In the genomic region with DNA sequence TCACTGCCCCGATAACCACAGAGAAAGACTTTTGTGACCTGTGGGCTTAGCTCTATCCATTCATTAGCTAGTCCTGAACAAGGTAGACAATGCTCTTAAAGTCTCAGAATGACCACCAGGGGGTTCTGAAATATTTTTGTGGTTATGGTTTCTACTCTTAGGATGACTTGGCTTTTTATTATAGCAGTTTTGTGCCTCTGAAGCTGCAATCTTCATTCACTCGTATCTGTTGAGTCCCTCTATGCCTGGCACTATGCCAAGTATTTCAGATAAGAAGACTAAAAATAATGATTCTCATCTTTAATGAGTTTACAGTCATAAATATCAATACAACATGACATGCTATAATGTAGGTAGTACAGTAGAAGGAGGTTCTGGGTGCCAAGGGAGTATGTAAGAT, we compare ENCODE assay signal across 9 cellular contexts.
DNase-seq lines count a peak whose midpoint lies in the region; ATAC-seq, FAIRE-seq and TF ChIP-seq lines count a peak whose summit lies in the region.
"Had no signal": no experiment of that assay in that cellular context is flagged by ENCODE, and none has a peak within 500 bp of the region (broad histone marks: within the 10 kb centered on the region; RNA-seq: fewer than 3 reads in every experiment).

No MANE protein-coding gene starts in this region.

- no peak overlapping the region for H3K14ac ChIP-seq in H9 (ENCODE audit: insufficient read depth, low read length)

- TF ChIP-seq CTCF in H9 (conservative IDR thresholded peaks at IDR 0.05), result peak; percentile 35; the same call in 1 of the 3 replicates
- peak; percentile 86 for TF ChIP-seq CTCF in KMS-11 (conservative IDR thresholded peaks at IDR 0.05; ENCODE audit: low read depth, low read length)
- no peak for TF ChIP-seq CTCF in fibroblast of pulmonary artery (IDR thresholded peaks at IDR 0.05; ENCODE audit: low read length, missing control alignments)
- TF ChIP-seq CTCF in D721Med (IDR thresholded peaks at IDR 0.05; ENCODE audit: insufficient read depth, missing control alignments), result no peak

- WGBS in H9 (ENCODE audit: extremely low coverage, insufficient read length, low lambda C conversion rate), result no CpG with 5 or more reads among the region's 2 CpGs

- no peak overlapping the region for H2BK20ac ChIP-seq in H9 (ENCODE audit: low read depth, low read length, poor library complexity, severe bottlenecking)

- H3K9me3 Mint-ChIP-seq in H9, result no peaks in the 10 kb centered on the region
- no peaks in the 10 kb centered on the region for H3K9me3 Mint-ChIP-seq in activated CD8-positive, alpha-beta memory T cell treated with anti-CD3 and anti-CD28 coated beads, Interleukin-2, amount 10 ng/mL, durations not matched to agents 7 days and 5 days (ENCODE audit: low read depth)

- H3K9me3 ChIP-seq in H9 (ENCODE audit: control insufficient read depth, low read depth, low read length), result no peaks in the 10 kb centered on the region

- H2BK120ac ChIP-seq in H9 (ENCODE audit: low read depth, low read length, poor library complexity, severe bottlenecking), result no peak overlapping the region

- peaks cover 0 to 7% (median 0%) of the 10 kb centered on the region in 3 experiments; a peak in 1 of 7 replicates for H3K36me3 Mint-ChIP-seq in H9 (ENCODE audit: insufficient read depth in 1 of 3, low read depth in 3 of 3)
- H3K36me3 Mint-ChIP-seq in activated CD8-positive, alpha-beta memory T cell treated with anti-CD3 and anti-CD28 coated beads, Interleukin-2, amount 10 ng/mL, durations not matched to agents 7 days and 5 days, result no peaks in the 10 kb centered on the region

- H3K23me2 ChIP-seq in H9 (ENCODE audit: insufficient read length, low read depth, low read length, poor library complexity, severe bottlenecking), result no peaks in the 10 kb centered on the region

- FAIRE-seq in D721Med (lab: Jason Lieb, UNC), result no peak

- H3K4me1 ChIP-seq in H9 (ENCODE audit: insufficient read depth, low read length) (no peaks in the 10 kb centered on the region; the same call in 1 of the 2 replicates), KMS-11 (ENCODE audit: low read depth, poor library complexity, severe bottlenecking) (peaks cover 25% of the 10 kb centered on the region)

- no peaks in the 10 kb centered on the region for H3K79me1 ChIP-seq in H9 (ENCODE audit: insufficient read depth, low read depth, low read length, poor library complexity, severe bottlenecking)

- no peaks in the 10 kb centered on the region for H4K20me1 ChIP-seq in H9 (ENCODE audit: control insufficient read depth, insufficient read depth, insufficient read length)
- H4K20me1 ChIP-seq in KMS-11 (ENCODE audit: insufficient read depth), result no peaks in the 10 kb centered on the region

- H3K79me2 ChIP-seq in H9 (ENCODE audit: insufficient read depth, low read length), result no peaks in the 10 kb centered on the region
- H3K79me2 ChIP-seq in KMS-11 (ENCODE audit: insufficient read depth, low read depth), result no peaks in the 10 kb centered on the region

- no peak overlapping the region for H2BK15ac ChIP-seq in H9 (ENCODE audit: low read depth, low read length)

- CTCF ChIA-PET in activated CD8-positive, alpha-beta memory T cell treated with anti-CD3 and anti-CD28 coated beads, Interleukin-2, amount 10 ng/mL, durations not matched to agents 7 days and 5 days (lab: Charles Lee), result no interaction called here

- no peak overlapping the region for H2AK5ac ChIP-seq in H9 (ENCODE audit: insufficient read length, low read length)

- H3K4me3 Mint-ChIP-seq in H9, result no peak overlapping the region
- no peak overlapping the region for H3K4me3 Mint-ChIP-seq in activated CD8-positive, alpha-beta memory T cell treated with anti-CD3 and anti-CD28 coated beads, Interleukin-2, amount 10 ng/mL, durations not matched to agents 7 days and 5 days

- no peak overlapping the region for H4K5ac ChIP-seq in H9 (ENCODE audit: insufficient read length, low read depth, low read length)

- no peak overlapping the region for H3K23ac ChIP-seq in H9 (ENCODE audit: insufficient read length, low read depth, low read length)

- peaks cover 22 to 24% of the 10 kb centered on the region in 2 experiments for H3K4me1 Mint-ChIP-seq in H9
- no peaks in the 10 kb centered on the region for H3K4me1 Mint-ChIP-seq in activated CD8-positive, alpha-beta memory T cell treated with anti-CD3 and anti-CD28 coated beads, Interleukin-2, amount 10 ng/mL, durations not matched to agents 7 days and 5 days

- H2BK12ac ChIP-seq in H9 (ENCODE audit: insufficient read length, low read depth, low read length), result no peak overlapping the region

- DNase-seq in H9 (no peak), fibroblast of pulmonary artery (ENCODE audit: low read depth) (peak; percentile 1), amygdala (lab: John Stamatoyannopoulos, UW) (no peak), D721Med (ENCODE audit: insufficient read length, low spot score) (no peak)
- no peak for DNase-seq in activated CD8-positive, alpha-beta memory T cell treated with anti-CD3 and anti-CD28 coated beads, Interleukin-2, amount 10 ng/mL, durations not matched to agents 7 days and 5 days
- no peak for DNase-seq in stimulated activated CD4-positive, alpha-beta T cell treated with anti-CD3 and anti-CD28 coated beads, Interleukin-4, amount 100 ng/mL, for 4 hours

- H3K4me3 ChIP-seq in KMS-11 (IDR thresholded peaks at IDR 0.05; ENCODE audit: insufficient read depth, low read depth, low read length) (no peak overlapping the region), fibroblast of pulmonary artery (replicated peaks; ENCODE audit: low read depth, low read length) (no peak overlapping the region)
- H3K4me3 ChIP-seq: SK-N-MC had no signal

- H3T11ph ChIP-seq in H9 (ENCODE audit: low read length), result no peak overlapping the region

- H3K4ac ChIP-seq in H9 (ENCODE audit: low read depth, low read length), result no peak overlapping the region

- H3K36me3 ChIP-seq in KMS-11 (ENCODE audit: insufficient read depth), result no peaks in the 10 kb centered on the region

- no peak overlapping the region for H3K27ac Mint-ChIP-seq in H9
- H3K27ac Mint-ChIP-seq in activated CD8-positive, alpha-beta memory T cell treated with anti-CD3 and anti-CD28 coated beads, Interleukin-2, amount 10 ng/mL, durations not matched to agents 7 days and 5 days, result no peak overlapping the region

- H3K4me2 ChIP-seq in H9 (ENCODE audit: insufficient read depth, insufficient read length, low read length) (no peak overlapping the region), KMS-11 (peak overlapping the region; percentile 41)

- no peaks in the 10 kb centered on the region for H3K27me3 ChIP-seq in H9 (ENCODE audit: insufficient read depth, low read length)
- H3K27me3 ChIP-seq in KMS-11 (ENCODE audit: insufficient read depth, low read depth), result no peaks in the 10 kb centered on the region

- H4K91ac ChIP-seq in H9 (ENCODE audit: insufficient read length, low read depth, low read length), result no peak overlapping the region

- no peak overlapping the region for H3K18ac ChIP-seq in H9 (ENCODE audit: insufficient read length, low read depth, low read length)

- no peak overlapping the region for H3K9ac ChIP-seq in H9 (ENCODE audit: extremely low read depth, insufficient read length, low read length)
- no peak overlapping the region for H3K9ac ChIP-seq in KMS-11

- no peak overlapping the region for H2BK5ac ChIP-seq in H9 (ENCODE audit: insufficient read length, low read length)

- no peak overlapping the region for H4K8ac ChIP-seq in H9 (replicated peaks; ENCODE audit: insufficient read length, low read depth, low read length)

- peak; percentile 99 for ATAC-seq in GM18508 (IDR thresholded peaks at IDR 0.05; ENCODE audit: insufficient read depth, unreplicated experiment)
- no peak for ATAC-seq in activated CD8-positive, alpha-beta memory T cell treated with anti-CD3 and anti-CD28 coated beads, Interleukin-2, amount 10 ng/mL, durations not matched to agents 7 days and 5 days

- H2AFZ ChIP-seq in H9 (ENCODE audit: low read length) (no peak overlapping the region), KMS-11 (ENCODE audit: low read depth) (no peak overlapping the region)

- H3K27me3 Mint-ChIP-seq in H9 (ENCODE audit: low read depth), result no peaks in the 10 kb centered on the region; the same call in 1 of the 2 replicates
- no peaks in the 10 kb centered on the region for H3K27me3 Mint-ChIP-seq in activated CD8-positive, alpha-beta memory T cell treated with anti-CD3 and anti-CD28 coated beads, Interleukin-2, amount 10 ng/mL, durations not matched to agents 7 days and 5 days

- no peak overlapping the region for H3K56ac ChIP-seq in H9 (ENCODE audit: insufficient read length, low read depth, low read length)

- no peak overlapping the region for H3K27ac ChIP-seq in H9 (ENCODE audit: insufficient read length, low read depth, low read length)
- H3K27ac ChIP-seq in KMS-11, result peak overlapping the region; percentile 18; the same call in 1 of the 2 replicates
- H3K27ac ChIP-seq: SK-N-MC had no signal

Comparison
In these comparisons a context has a peak if more than half of its experiments do, and no peak if none do; other contexts are left out.
1. CTCF ChIP-seq: peak in H9 (single experiment) and KMS-11 (single experiment); none in fibroblast of pulmonary artery (single experiment) and D721Med (single experiment).